Comparison of ENCODE assay signal across 13 cellular contexts in the genomic region with DNA sequence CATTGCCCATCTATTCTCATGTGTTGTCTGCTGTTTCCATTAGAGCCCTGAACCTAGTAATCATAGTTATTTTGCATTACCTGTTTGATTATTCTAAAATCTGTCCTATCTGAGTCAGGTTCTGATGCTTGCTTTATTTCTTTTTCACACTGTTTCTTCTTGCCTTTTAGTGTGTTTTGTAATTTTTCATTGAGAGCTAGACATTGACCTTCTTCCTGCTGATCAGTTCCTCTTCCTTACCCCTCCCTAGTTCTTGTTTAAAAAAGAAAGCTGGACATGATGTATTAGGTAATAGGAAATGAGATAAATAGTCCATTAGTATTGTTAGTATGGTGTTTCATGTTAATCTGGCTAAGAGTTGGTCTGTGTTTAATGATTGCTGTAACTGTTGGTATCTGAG. TPM values are rescaled to one million over a fixed set of nuclear protein-coding genes. Genes with fewer than 3 reads are reported as not detected.
DNase-seq lines count a peak whose midpoint lies in the region; ATAC-seq and TF ChIP-seq lines count a peak whose summit lies in the region.
"Had no signal": no experiment of that assay in that cellular context is flagged by ENCODE, and none has a peak within 500 bp of the region (broad histone marks: within the 10 kb centered on the region; RNA-seq: fewer than 3 reads in every experiment).

No MANE protein-coding gene starts in this region.

- intact Hi-C loops in natural killer cell (cut with micrococcal nuclease) = no loop called here

- no peaks in the 10 kb centered on the region for H3K9me3 ChIP-seq in HEK293 (ENCODE audit: control insufficient read depth, insufficient read depth, low read depth, low read length)

- no peak overlapping the region for H3K4me3 ChIP-seq in HEK293 (ENCODE audit: low read depth, low read length)
- H3K4me3 ChIP-seq: GM23248 had no signal

- H3K9me3 Mint-ChIP-seq in natural killer cell = peaks cover 0 to 7% of the 10 kb centered on the region in 2 donors
- H3K9me3 Mint-ChIP-seq in natural killer cell treated with Interleukin-12 subunit alpha and Interleukin-12 subunit beta and Interleukin-15 and Interleukin-18, amount 100 ng/mL, for 72 hours = peaks cover 5% of the 10 kb centered on the region
- no peaks in the 10 kb centered on the region for H3K9me3 Mint-ChIP-seq in immature natural killer cell

- H3K27ac Mint-ChIP-seq in natural killer cell (peak overlapping the region; percentile 35 to 84), immature natural killer cell (peak overlapping the region in 5 of 6 donors; percentile 9 to 71 (median 46))
- peak overlapping the region in 1 of 2 donors; percentile 20 for H3K27ac Mint-ChIP-seq in natural killer cell treated with Interleukin-12 subunit alpha and Interleukin-12 subunit beta and Interleukin-15 and Interleukin-18, amount 100 ng/mL, for 72 hours

- H3K36me3 Mint-ChIP-seq in natural killer cell = no peaks in the 10 kb centered on the region
- peaks cover 9% of the 10 kb centered on the region for H3K36me3 Mint-ChIP-seq in natural killer cell treated with Interleukin-12 subunit alpha and Interleukin-12 subunit beta and Interleukin-15 and Interleukin-18, amount 100 ng/mL, for 72 hours
- H3K36me3 Mint-ChIP-seq in immature natural killer cell = peaks cover 4 to 10% (median 9%) of the 10 kb centered on the region in 3 donors

- H3K4me1 Mint-ChIP-seq in natural killer cell (peaks cover 45 to 56% of the 10 kb centered on the region in 2 donors), immature natural killer cell (peaks cover 49 to 63% of the 10 kb centered on the region in 2 donors)
- peaks cover 35 to 38% of the 10 kb centered on the region in 2 donors for H3K4me1 Mint-ChIP-seq in natural killer cell treated with Interleukin-12 subunit alpha and Interleukin-12 subunit beta and Interleukin-15 and Interleukin-18, amount 100 ng/mL, for 72 hours (ENCODE audit: low read depth in 2 of 2)

- POLR2A ChIA-PET in HEK293 (lab: Yijun Ruan, JAX) = no interaction called here

- H3K4me3 Mint-ChIP-seq in natural killer cell (no peak overlapping the region), immature natural killer cell (peak overlapping the region in 1 of 5 donors; percentile 45)
- H3K4me3 Mint-ChIP-seq in natural killer cell treated with Interleukin-12 subunit alpha and Interleukin-12 subunit beta and Interleukin-15 and Interleukin-18, amount 100 ng/mL, for 72 hours = no peak overlapping the region
- H3K4me3 Mint-ChIP-seq: CD14-positive monocyte had no signal

- no peaks in the 10 kb centered on the region; a peak in 1 of 3 replicates for H3K36me3 ChIP-seq in HEK293 (ENCODE audit: control insufficient read depth in 2 of 2, insufficient read depth in 1 of 2, low read length in 2 of 2)

- CTCF ChIA-PET in HEK293 (lab: Yijun Ruan, JAX) = no interaction called here

- ATAC-seq in natural killer cell = no peak
- ATAC-seq in natural killer cell treated with Interleukin-12 subunit alpha and Interleukin-12 subunit beta and Interleukin-15 and Interleukin-18, amount 100 ng/mL, for 72 hours = no peak
- ATAC-seq: HCT116 had no signal

- no peak overlapping the region for H3K27ac ChIP-seq in HEK293 (ENCODE audit: extremely low read depth, low read depth, low read length)
- H3K27ac ChIP-seq: GM23248 had no signal

- H3K27me3 Mint-ChIP-seq in natural killer cell (ENCODE audit: low read depth in 2 of 2) (no peaks in the 10 kb centered on the region), immature natural killer cell (ENCODE audit: low read depth in 3 of 3) (peaks cover 0 to 4% (median 0%) of the 10 kb centered on the region in 3 donors)
- H3K27me3 Mint-ChIP-seq in natural killer cell treated with Interleukin-12 subunit alpha and Interleukin-12 subunit beta and Interleukin-15 and Interleukin-18, amount 100 ng/mL, for 72 hours = no peaks in the 10 kb centered on the region
- H3K27me3 Mint-ChIP-seq: IgD-negative memory B cell had no signal

- DNase-seq in natural killer cell = no peak
- DNase-seq in natural killer cell treated with Interleukin-12 subunit alpha and Interleukin-12 subunit beta and Interleukin-15 and Interleukin-18, amount 100 ng/mL, for 72 hours (ENCODE audit: low spot score) = no peak
- DNase-seq in immature natural killer cell = no peak
- no peak for DNase-seq in iPS-NIHi11 (ENCODE audit: low spot score)
- DNase-seq in HUDEP-2 (lab: John Stamatoyannopoulos, UW; ENCODE audit: unreplicated experiment in 76 of 76) = no peak
- no peak for DNase-seq in AG20443 (ENCODE audit: low spot score)
- DNase-seq: Calu3, DMS 273 treated with DMSO at 0.1 percent for 48 hours, GM23248 had no signal

- H3K4me1 ChIP-seq in HEK293 (ENCODE audit: control insufficient read depth, insufficient read depth, low read length) = no peaks in the 10 kb centered on the region

- no peak for TF ChIP-seq CTCF in natural killer cell (IDR thresholded peaks at IDR 0.05)
- no peak for TF ChIP-seq CTCF in HEK293 (tag by site-specific recombination; IDR thresholded peaks at IDR 0.05)

TF ChIP-seq in HEK293, 187 proteins besides CTCF, POLR2A, EP300 and RAD21:
- TF ChIP-seq ZNF530 (tag by site-specific recombination; IDR thresholded peaks at IDR 0.05; ENCODE audit: low read depth) (no peak), ZBTB8A (tag by site-specific recombination; IDR thresholded peaks at IDR 0.05) (no peak), ZNF426 (tag by site-specific recombination; IDR thresholded peaks at IDR 0.05) (no peak), SETDB1 (IDR thresholded peaks at IDR 0.05; ENCODE audit: insufficient read length, low read length) (peak; percentile 39), ZNF112 (tag by site-specific recombination; IDR thresholded peaks at IDR 0.05) (no peak), ZNF776 (tag by site-specific recombination; IDR thresholded peaks at IDR 0.05; ENCODE audit: borderline replicate concordance) (no peak), ZNF624 (tag by site-specific recombination; IDR thresholded peaks at IDR 0.05) (no peak)
- TF ChIP-seq, protein P1, sequence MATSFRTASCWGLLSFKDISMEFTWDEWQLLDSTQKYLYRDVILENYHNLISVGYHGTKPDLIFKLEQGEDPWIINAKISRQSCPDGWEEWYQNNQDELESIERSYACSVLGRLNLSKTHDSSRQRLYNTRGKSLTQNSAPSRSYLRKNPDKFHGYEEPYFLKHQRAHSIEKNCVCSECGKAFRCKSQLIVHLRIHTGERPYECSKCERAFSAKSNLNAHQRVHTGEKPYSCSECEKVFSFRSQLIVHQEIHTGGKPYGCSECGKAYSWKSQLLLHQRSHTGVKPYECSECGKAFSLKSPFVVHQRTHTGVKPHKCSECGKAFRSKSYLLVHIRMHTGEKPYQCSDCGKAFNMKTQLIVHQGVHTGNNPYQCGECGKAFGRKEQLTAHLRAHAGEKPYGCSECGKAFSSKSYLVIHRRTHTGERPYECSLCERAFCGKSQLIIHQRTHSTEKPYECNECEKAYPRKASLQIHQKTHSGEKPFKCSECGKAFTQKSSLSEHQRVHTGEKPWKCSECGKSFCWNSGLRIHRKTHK (tag by site-specific recombination; IDR thresholded peaks at IDR 0.05) = peak; percentile 96
- TF ChIP-seq, protein P2, sequence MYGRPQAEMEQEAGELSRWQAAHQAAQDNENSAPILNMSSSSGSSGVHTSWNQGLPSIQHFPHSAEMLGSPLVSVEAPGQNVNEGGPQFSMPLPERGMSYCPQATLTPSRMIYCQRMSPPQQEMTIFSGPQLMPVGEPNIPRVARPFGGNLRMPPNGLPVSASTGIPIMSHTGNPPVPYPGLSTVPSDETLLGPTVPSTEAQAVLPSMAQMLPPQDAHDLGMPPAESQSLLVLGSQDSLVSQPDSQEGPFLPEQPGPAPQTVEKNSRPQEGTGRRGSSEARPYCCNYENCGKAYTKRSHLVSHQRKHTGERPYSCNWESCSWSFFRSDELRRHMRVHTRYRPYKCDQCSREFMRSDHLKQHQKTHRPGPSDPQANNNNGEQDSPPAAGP (tag by site-specific recombination; IDR thresholded peaks at IDR 0.05) = no peak
- TF ChIP-seq, protein P3, sequence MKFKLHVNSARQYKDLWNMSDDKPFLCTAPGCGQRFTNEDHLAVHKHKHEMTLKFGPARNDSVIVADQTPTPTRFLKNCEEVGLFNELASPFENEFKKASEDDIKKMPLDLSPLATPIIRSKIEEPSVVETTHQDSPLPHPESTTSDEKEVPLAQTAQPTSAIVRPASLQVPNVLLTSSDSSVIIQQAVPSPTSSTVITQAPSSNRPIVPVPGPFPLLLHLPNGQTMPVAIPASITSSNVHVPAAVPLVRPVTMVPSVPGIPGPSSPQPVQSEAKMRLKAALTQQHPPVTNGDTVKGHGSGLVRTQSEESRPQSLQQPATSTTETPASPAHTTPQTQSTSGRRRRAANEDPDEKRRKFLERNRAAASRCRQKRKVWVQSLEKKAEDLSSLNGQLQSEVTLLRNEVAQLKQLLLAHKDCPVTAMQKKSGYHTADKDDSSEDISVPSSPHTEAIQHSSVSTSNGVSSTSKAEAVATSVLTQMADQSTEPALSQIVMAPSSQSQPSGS (tag by site-specific recombination; IDR thresholded peaks at IDR 0.05; ENCODE audit: low read depth) = no peak
TF ChIP-seq in HEK293: peak in this region for 2.

RNA-seq across cellular contexts. Expression of a gene that starts 13.4 kb away (rescaled TPM):
- 10 to 100 TPM; 72.8 to 95.6 (median 81.6) TPM for total RNA-seq in natural killer cell
- total RNA-seq in natural killer cell treated with Interleukin-12 subunit alpha and Interleukin-12 subunit beta and Interleukin-15 and Interleukin-18, amount 100 ng/mL, for 72 hours = 10 to 100 TPM; 82.8 to 93.2 TPM
- 10 to 100 TPM; 19.0 to 67.9 (median 29.3) TPM for polyA plus RNA-seq in immature natural killer cell

RNA-seq across cellular contexts. Expression of a gene that starts 20.8 kb away (rescaled TPM):
- total RNA-seq in natural killer cell = 10 to 100 TPM; 20.9 to 34.4 (median 32.0) TPM
- 100 to 1,000 TPM in 1 of 2 donors, 10 to 100 TPM in 1; 61.6 to 119 TPM for total RNA-seq in natural killer cell treated with Interleukin-12 subunit alpha and Interleukin-12 subunit beta and Interleukin-15 and Interleukin-18, amount 100 ng/mL, for 72 hours
- 10 to 100 TPM; 16.9 to 34.2 (median 24.8) TPM for polyA plus RNA-seq in immature natural killer cell

RNA-seq across cellular contexts. Expression of a gene that starts 49.2 kb away (rescaled TPM):
- 1 to 10 TPM; 4.0 to 4.8 (median 4.5) TPM for total RNA-seq in natural killer cell
- total RNA-seq in natural killer cell treated with Interleukin-12 subunit alpha and Interleukin-12 subunit beta and Interleukin-15 and Interleukin-18, amount 100 ng/mL, for 72 hours = 10 to 100 TPM; 15.6 to 29.2 TPM
- polyA plus RNA-seq in immature natural killer cell = 10 to 100 TPM; 12.8 to 14.6 (median 13.3) TPM
